ENCODE assay signal across 14 cellular contexts in the genomic region with DNA sequence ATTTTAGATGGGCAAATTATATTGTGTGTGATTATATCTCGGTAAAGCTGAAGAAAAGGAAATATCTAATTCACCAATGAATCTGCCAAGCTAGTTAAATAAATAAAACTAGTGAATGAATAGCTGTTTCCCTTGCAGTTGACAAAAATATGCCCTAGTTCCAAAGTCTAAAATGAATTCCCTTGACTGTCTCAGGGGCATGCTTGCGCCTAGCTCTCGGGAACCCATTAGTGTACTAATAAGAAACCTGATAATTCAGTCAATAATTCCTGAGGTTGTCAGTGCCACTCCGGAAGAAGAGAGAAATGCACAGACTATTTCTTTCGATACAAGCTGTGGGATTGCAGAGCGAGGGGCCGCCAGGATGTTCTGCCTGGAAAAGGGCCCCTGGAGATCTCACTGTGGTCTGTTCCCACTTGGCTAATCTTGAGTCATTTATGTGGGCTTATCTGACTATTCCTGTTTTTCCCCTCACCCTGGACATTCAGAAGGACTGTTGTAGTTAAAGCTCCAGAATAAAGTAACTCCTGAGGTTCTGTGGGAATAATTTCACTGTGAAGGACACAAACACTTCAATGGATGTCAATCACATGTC.
"Had no signal": no experiment of that assay in that cellular context is flagged by ENCODE, and none has a peak within 500 bp of the region (broad histone marks: within the 10 kb centered on the region; RNA-seq: fewer than 3 reads in every experiment).

No MANE protein-coding gene starts in this region.

- H3K4me3 ChIP-seq: heart right ventricle, psoas muscle had no signal

- H3K4me1 Mint-ChIP-seq: activated CD4-positive, alpha-beta T cell treated with anti-CD3 and anti-CD28 coated beads, Interleukin-2, amount 10 ng/mL, durations not matched to agents 7 days and 5 days; brain; stimulated activated memory B cell treated with anti-CD40 and anti-IgM and Interleukin-4, amounts not matched to agents 10 μg/mL and 1 μg/mL and 100 μg/mL, for 72 hours had no signal

- H3K9me3 ChIP-seq: psoas muscle had no signal

- DNase-seq: activated CD4-positive, alpha-beta T cell treated with anti-CD3 and anti-CD28 coated beads, Interleukin-2, amount 10 ng/mL, durations not matched to agents 7 days and 5 days; activated CD4-positive, CD25-positive, alpha-beta regulatory T cell; activated CD8-positive, alpha-beta memory T cell treated with anti-CD3 and anti-CD28 coated beads, Interleukin-2, amount 50 U/mL, for 48 hours; activated gamma-delta T cell treated with Interleukin-2 at 50 U/mL for 16 hours; effector CD8-positive, alpha-beta T cell; heart right ventricle; nephron progenitor cell; occipital lobe; psoas muscle; stimulated activated CD4-positive, alpha-beta T cell treated with anti-CD3 and anti-CD28 coated beads, Interleukin-2, amount 100 ng/mL, for 48 hours had no signal

- ATAC-seq: heart right ventricle; psoas muscle; stimulated activated memory B cell treated with anti-CD40 and anti-IgM and Interleukin-4, amounts not matched to agents 10 μg/mL and 1 μg/mL and 100 μg/mL, for 72 hours had no signal

- H3K36me3 Mint-ChIP-seq: activated naive CD8-positive, alpha-beta T cell; brain; stimulated activated memory B cell treated with anti-CD40 and anti-IgM and Interleukin-4, amounts not matched to agents 10 μg/mL and 1 μg/mL and 100 μg/mL, for 72 hours had no signal

- H3K9me3 Mint-ChIP-seq: activated CD4-positive, alpha-beta T cell treated with anti-CD3 and anti-CD28 coated beads, Interleukin-2, amount 10 ng/mL, durations not matched to agents 7 days and 5 days; stimulated activated memory B cell treated with anti-CD40 and anti-IgM and Interleukin-4, amounts not matched to agents 10 μg/mL and 1 μg/mL and 100 μg/mL, for 72 hours; T-helper 2 cell treated with Interferon-gamma antibody and Interleukin-4, amounts not matched to agents 5 μg/mL and 100 μg/mL, for 36 hours had no signal

- H3K27me3 ChIP-seq: heart right ventricle had no signal

- H3K36me3 ChIP-seq: heart right ventricle had no signal

- H3K4me3 Mint-ChIP-seq: activated CD4-positive, alpha-beta T cell treated with anti-CD3 and anti-CD28 coated beads, Interleukin-2, amount 10 ng/mL, durations not matched to agents 7 days and 5 days; activated naive CD8-positive, alpha-beta T cell; brain; nephron progenitor cell; stimulated activated memory B cell treated with anti-CD40 and anti-IgM and Interleukin-4, amounts not matched to agents 10 μg/mL and 1 μg/mL and 100 μg/mL, for 72 hours; T-helper 2 cell treated with Interferon-gamma antibody and Interleukin-4, amounts not matched to agents 5 μg/mL and 100 μg/mL, for 36 hours had no signal

- H3K27ac Mint-ChIP-seq: activated CD4-positive, alpha-beta T cell treated with anti-CD3 and anti-CD28 coated beads, Interleukin-2, amount 10 ng/mL, durations not matched to agents 7 days and 5 days; activated naive CD8-positive, alpha-beta T cell; brain; nephron progenitor cell; stimulated activated memory B cell treated with anti-CD40 and anti-IgM and Interleukin-4, amounts not matched to agents 10 μg/mL and 1 μg/mL and 100 μg/mL, for 72 hours; T-helper 2 cell treated with Interferon-gamma antibody and Interleukin-4, amounts not matched to agents 5 μg/mL and 100 μg/mL, for 36 hours had no signal

- H3K27ac ChIP-seq: heart right ventricle, psoas muscle had no signal

- H3K27me3 Mint-ChIP-seq: stimulated activated memory B cell treated with anti-CD40 and anti-IgM and Interleukin-4, amounts not matched to agents 10 μg/mL and 1 μg/mL and 100 μg/mL, for 72 hours had no signal
